ENCODE assay signal across 9 cellular contexts in the genomic region with DNA sequence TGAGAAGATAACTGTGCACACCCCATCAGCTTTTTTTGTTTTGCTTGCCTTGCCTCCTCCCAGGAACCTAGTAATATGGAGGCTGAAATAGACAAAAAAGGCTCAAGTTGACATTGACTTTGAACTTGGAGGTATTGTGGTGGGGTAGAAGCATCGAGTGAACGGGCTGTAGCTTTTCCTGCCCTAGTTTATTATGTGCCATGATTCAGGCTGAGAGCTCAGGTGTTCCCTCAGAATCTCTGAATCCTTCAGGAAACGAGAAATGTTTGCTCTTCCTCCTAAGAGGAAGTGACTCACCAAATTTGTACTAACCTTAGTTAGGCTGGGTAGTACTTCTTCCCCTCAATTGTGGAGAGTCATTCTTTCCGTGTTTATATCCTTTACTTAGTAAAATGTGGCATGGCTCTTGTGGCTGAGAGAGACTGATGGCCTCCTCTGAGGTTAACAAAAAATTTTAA.
DNase-seq lines count a peak whose midpoint lies in the region; ATAC-seq and TF ChIP-seq lines count a peak whose summit lies in the region.
"Had no signal": no experiment of that assay in that cellular context is flagged by ENCODE, and none has a peak within 500 bp of the region (broad histone marks: within the 10 kb centered on the region; RNA-seq: fewer than 3 reads in every experiment).

No MANE protein-coding gene starts in this region.

- H3F3A ChIP-seq in Loucy (ENCODE audit: low read depth): no peaks in the 10 kb centered on the region

- H2AFZ ChIP-seq in Loucy (ENCODE audit: low read length): peak overlapping the region; percentile 16; the same call in 1 of the 2 replicates

- POLR2A ChIA-PET in T-cell (lab: Charles Lee): no interaction called here

- no peaks in the 10 kb centered on the region for H3K9me3 ChIP-seq in Loucy (ENCODE audit: insufficient read depth, low read depth, low read length)

- H3K79me2 ChIP-seq in Loucy (ENCODE audit: insufficient read depth, low read length): no peaks in the 10 kb centered on the region

- H3K4me3 Mint-ChIP-seq in chondrocyte (ENCODE audit: unreplicated experiment): peak overlapping the region; percentile 3
- peak overlapping the region in 2 of 3 experiments; percentile 67 to 86 for H3K4me3 Mint-ChIP-seq in nephron
- no peak overlapping the region for H3K4me3 Mint-ChIP-seq in T-cell

- H3K9ac ChIP-seq in Loucy (ENCODE audit: low read depth, low read length, poor library complexity, severe bottlenecking): no peak overlapping the region
- H3K9ac ChIP-seq: KMS-11 had no signal

- ATAC-seq in GM19351 (IDR thresholded peaks at IDR 0.05; ENCODE audit: unreplicated experiment): peak; percentile 69
- no peak for ATAC-seq in T-cell (replicated peaks in 1 of 4)
- ATAC-seq in HG02571 (IDR thresholded peaks at IDR 0.05; ENCODE audit: unreplicated experiment): no peak
- no peak for ATAC-seq in HG03565 (IDR thresholded peaks at IDR 0.05; ENCODE audit: unreplicated experiment)

- H3K4me2 ChIP-seq in Loucy (ENCODE audit: low read depth, low read length, poor library complexity, severe bottlenecking): no peak overlapping the region
- H3K4me2 ChIP-seq: KMS-11 had no signal

- TF ChIP-seq CTCF in Loucy (conservative IDR thresholded peaks at IDR 0.05; ENCODE audit: low read length) (no peak), chondrocyte (IDR thresholded peaks at IDR 0.05) (no peak), nephron (IDR thresholded peaks at IDR 0.05; ENCODE audit: unreplicated experiment in 3 of 3) (no peak)

- H3K9me2 ChIP-seq in Loucy (replicated peaks; ENCODE audit: low read depth, low read length): no peaks in the 10 kb centered on the region

- H3K36me3 ChIP-seq in Loucy (ENCODE audit: insufficient read depth, low read length): no peaks in the 10 kb centered on the region

- H3K36me3 Mint-ChIP-seq in chondrocyte (ENCODE audit: low read depth) (no peaks in the 10 kb centered on the region), nephron (ENCODE audit: low read depth) (peaks cover 3% of the 10 kb centered on the region), T-cell (no peaks in the 10 kb centered on the region)

- CTCF ChIA-PET in T-cell (lab: Charles Lee): no interaction called here

- H3K27me3 ChIP-seq in Loucy (ENCODE audit: insufficient read depth, low read length, poor library complexity, severe bottlenecking): no peaks in the 10 kb centered on the region

- H3K4me1 Mint-ChIP-seq in chondrocyte (ENCODE audit: low read depth) (peaks cover 63% of the 10 kb centered on the region), nephron (peaks cover 36% of the 10 kb centered on the region), T-cell (peaks cover 0 to 3% (median 3%) of the 10 kb centered on the region in 3 donors)

- H3K4me1 ChIP-seq in Loucy (ENCODE audit: insufficient read depth, low read length, poor library complexity, severe bottlenecking): peaks cover 8% of the 10 kb centered on the region

- H3K4me3 ChIP-seq in Loucy (ENCODE audit: low read length, poor library complexity, severe bottlenecking): no peak overlapping the region

- H3K27ac Mint-ChIP-seq in chondrocyte (ENCODE audit: unreplicated experiment): peak overlapping the region; percentile 90
- peak overlapping the region; percentile 46 to 77 (median 62) for H3K27ac Mint-ChIP-seq in nephron
- no peak overlapping the region for H3K27ac Mint-ChIP-seq in T-cell

- no peaks in the 10 kb centered on the region for H3K9me3 Mint-ChIP-seq in chondrocyte (ENCODE audit: low read depth)
- no peaks in the 10 kb centered on the region for H3K9me3 Mint-ChIP-seq in nephron
- H3K9me3 Mint-ChIP-seq in T-cell: no peaks in the 10 kb centered on the region

- H4K20me1 ChIP-seq in Loucy (ENCODE audit: insufficient read depth, low read length, poor library complexity, severe bottlenecking): no peaks in the 10 kb centered on the region

- no peak for DNase-seq in chondrocyte (ENCODE audit: low spot score)
- DNase-seq in T-cell: no peak
- no peak for DNase-seq in NAMALWA (ENCODE audit: low spot score)

- H3K27me3 Mint-ChIP-seq in chondrocyte (ENCODE audit: low read depth): no peaks in the 10 kb centered on the region
- H3K27me3 Mint-ChIP-seq in nephron (ENCODE audit: low read depth): peaks cover 5% of the 10 kb centered on the region
- H3K27me3 Mint-ChIP-seq in T-cell: peaks cover 3 to 4% of the 10 kb centered on the region in 2 donors

Comparison
In these comparisons a context has a peak if more than half of its experiments do, and no peak if none do; other contexts are left out.
1. H3K27ac Mint-ChIP-seq: peak in chondrocyte (single experiment) and nephron (3 of 3); none in T-cell (0 of 2).
2. H3K4me3 Mint-ChIP-seq: peak in chondrocyte (single experiment) and nephron (2 of 3); none in T-cell (0 of 3).